ENCODE assay signal across 10 cellular contexts in genomic region chr2:159030674-159031380, GRCh38.
DNase-seq lines count a peak whose midpoint lies in the region; ATAC-seq and TF ChIP-seq lines count a peak whose summit lies in the region.
"Had no signal": no experiment of that assay in that cellular context is flagged by ENCODE, and none has a peak within 500 bp of the region (broad histone marks: within the 10 kb centered on the region; RNA-seq: fewer than 3 reads in every experiment).

No MANE protein-coding gene starts in this region.

- H3K4me3 Mint-ChIP-seq in CD8-positive, alpha-beta T cell, result no peak overlapping the region
- H3K4me3 Mint-ChIP-seq in T-cell, result no peak overlapping the region
- H3K4me3 Mint-ChIP-seq: CD4-positive, CD25-positive, alpha-beta regulatory T cell had no signal

- no peak overlapping the region for H3K27ac ChIP-seq in CD8-positive, alpha-beta T cell (ENCODE audit: low read depth, low read length)

- no peaks in the 10 kb centered on the region for H3K27me3 ChIP-seq in CD8-positive, alpha-beta T cell (ENCODE audit: insufficient read depth, low read length)

- H3K36me3 ChIP-seq in CD8-positive, alpha-beta T cell (ENCODE audit: insufficient read depth, low read length), result no peaks in the 10 kb centered on the region

- DNase-seq in ACHN (peak; percentile 87), OCI-M2 (lab: John Stamatoyannopoulos, UW; ENCODE audit: unreplicated experiment) (peak; percentile 13), myocyte (ENCODE audit: low read depth) (peak; percentile 92), NCI-H2196 treated with DMSO at 0.1 percent for 48 hours (lab: John Stamatoyannopoulos, UW; ENCODE audit: unreplicated experiment) (no peak), T-cell (no peak)
- DNase-seq in CD8-positive, alpha-beta T cell, result no peak
- DNase-seq: CD4-positive, CD25-positive, alpha-beta regulatory T cell had no signal

- no peaks in the 10 kb centered on the region for H3K4me1 ChIP-seq in CD8-positive, alpha-beta T cell (ENCODE audit: insufficient read depth, low read length)

- CTCF ChIA-PET in CD8-positive, alpha-beta T cell (lab: Charles Lee), result no interaction called here
- CTCF ChIA-PET in T-cell (lab: Charles Lee), result interaction anchor here in 1 of 2 donors (0.6 to 1.3 kb wide), 2 partner anchors 88 to 129 kb away, joined by 3 read pairs; no protein-coding TSS in a partner anchor

- ATAC-seq in esophagus mucosa (peak; percentile 12), GM21723 (IDR thresholded peaks at IDR 0.05; ENCODE audit: unreplicated experiment) (no peak), T-cell (replicated peaks in 1 of 4) (no peak)
- ATAC-seq in CD8-positive, alpha-beta T cell, result no peak
- ATAC-seq: activated naive CD4-positive, alpha-beta T cell treated with anti-CD3 and anti-CD28 coated beads, Interleukin-2, amount 50 U/mL, for 72 hours had no signal

- no peak overlapping the region for H3K4me3 ChIP-seq in CD8-positive, alpha-beta T cell (ENCODE audit: low read depth, low read length)

- in situ Hi-C loops in ACHN (cut with HindIII; ENCODE audit: low pct_ligation_motif_present, low pct_unique_long_range_greater_than_20kb, low sequenced_read_pairs), result no loop called here

- POLR2A ChIA-PET in CD8-positive, alpha-beta T cell (lab: Charles Lee), result no interaction called here
- POLR2A ChIA-PET in T-cell (lab: Charles Lee), result no interaction called here

- H3K9me3 ChIP-seq in CD8-positive, alpha-beta T cell (ENCODE audit: low read length), result no peaks in the 10 kb centered on the region

- no peaks in the 10 kb centered on the region for H3K36me3 Mint-ChIP-seq in CD8-positive, alpha-beta T cell
- H3K36me3 Mint-ChIP-seq in T-cell, result no peaks in the 10 kb centered on the region
- H3K36me3 Mint-ChIP-seq: activated naive CD4-positive, alpha-beta T cell treated with anti-CD3 and anti-CD28 coated beads, Interleukin-2, amount 50 U/mL, for 72 hours; CD4-positive, CD25-positive, alpha-beta regulatory T cell had no signal

- H3K9me3 Mint-ChIP-seq in CD8-positive, alpha-beta T cell, result no peaks in the 10 kb centered on the region
- H3K9me3 Mint-ChIP-seq in T-cell, result no peaks in the 10 kb centered on the region
- H3K9me3 Mint-ChIP-seq: activated naive CD4-positive, alpha-beta T cell treated with anti-CD3 and anti-CD28 coated beads, Interleukin-2, amount 50 U/mL, for 72 hours had no signal

- no peaks in the 10 kb centered on the region for H3K4me1 Mint-ChIP-seq in CD8-positive, alpha-beta T cell (ENCODE audit: low read depth)
- H3K4me1 Mint-ChIP-seq in T-cell, result no peaks in the 10 kb centered on the region
- H3K4me1 Mint-ChIP-seq: CD4-positive, CD25-positive, alpha-beta regulatory T cell had no signal

- H3K27ac Mint-ChIP-seq in CD8-positive, alpha-beta T cell, result no peak overlapping the region
- H3K27ac Mint-ChIP-seq in T-cell, result no peak overlapping the region
- H3K27ac Mint-ChIP-seq: activated naive CD4-positive, alpha-beta T cell treated with anti-CD3 and anti-CD28 coated beads, Interleukin-2, amount 50 U/mL, for 72 hours; CD4-positive, CD25-positive, alpha-beta regulatory T cell had no signal

- no peak for TF ChIP-seq CTCF in CD8-positive, alpha-beta T cell (IDR thresholded peaks at IDR 0.05)

- intact Hi-C loops in CD8-positive, alpha-beta T cell (cut with DNase I, micrococcal nuclease), result no loop called here

- no peaks in the 10 kb centered on the region for H3K27me3 Mint-ChIP-seq in CD8-positive, alpha-beta T cell (ENCODE audit: low read depth)
- H3K27me3 Mint-ChIP-seq in T-cell, result no peaks in the 10 kb centered on the region

Comparison
In these comparisons a context has a peak if more than half of its experiments do, and no peak if none do; other contexts are left out.
1. DNase-seq: peak in ACHN (single experiment), OCI-M2 (single experiment) and myocyte (single experiment); none in CD8-positive, alpha-beta T cell (0 of 7), NCI-H2196 treated with DMSO at 0.1 percent for 48 hours (single experiment) and T-cell (0 of 34).